Comparison of ENCODE assay signal across 1 cellular context in genomic region chr9:20618361-20618799, GRCh38.
TF ChIP-seq lines count a peak whose summit lies in the region.

No MANE protein-coding gene starts in this region.

TF ChIP-seq in GM12878, 131 proteins besides CTCF, POLR2A, EP300 and RAD21 (continued from another document):
- no peak for TF ChIP-seq REST (IDR thresholded peaks at IDR 0.05; ENCODE audit: low read depth, low read length)
- TF ChIP-seq, protein P1, sequence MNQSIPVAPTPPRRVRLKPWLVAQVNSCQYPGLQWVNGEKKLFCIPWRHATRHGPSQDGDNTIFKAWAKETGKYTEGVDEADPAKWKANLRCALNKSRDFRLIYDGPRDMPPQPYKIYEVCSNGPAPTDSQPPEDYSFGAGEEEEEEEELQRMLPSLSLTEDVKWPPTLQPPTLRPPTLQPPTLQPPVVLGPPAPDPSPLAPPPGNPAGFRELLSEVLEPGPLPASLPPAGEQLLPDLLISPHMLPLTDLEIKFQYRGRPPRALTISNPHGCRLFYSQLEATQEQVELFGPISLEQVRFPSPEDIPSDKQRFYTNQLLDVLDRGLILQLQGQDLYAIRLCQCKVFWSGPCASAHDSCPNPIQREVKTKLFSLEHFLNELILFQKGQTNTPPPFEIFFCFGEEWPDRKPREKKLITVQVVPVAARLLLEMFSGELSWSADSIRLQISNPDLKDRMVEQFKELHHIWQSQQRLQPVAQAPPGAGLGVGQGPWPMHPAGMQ (IDR thresholded peaks at IDR 0.05; ENCODE audit: borderline replicate concordance): no peak
- TF ChIP-seq, protein P2, sequence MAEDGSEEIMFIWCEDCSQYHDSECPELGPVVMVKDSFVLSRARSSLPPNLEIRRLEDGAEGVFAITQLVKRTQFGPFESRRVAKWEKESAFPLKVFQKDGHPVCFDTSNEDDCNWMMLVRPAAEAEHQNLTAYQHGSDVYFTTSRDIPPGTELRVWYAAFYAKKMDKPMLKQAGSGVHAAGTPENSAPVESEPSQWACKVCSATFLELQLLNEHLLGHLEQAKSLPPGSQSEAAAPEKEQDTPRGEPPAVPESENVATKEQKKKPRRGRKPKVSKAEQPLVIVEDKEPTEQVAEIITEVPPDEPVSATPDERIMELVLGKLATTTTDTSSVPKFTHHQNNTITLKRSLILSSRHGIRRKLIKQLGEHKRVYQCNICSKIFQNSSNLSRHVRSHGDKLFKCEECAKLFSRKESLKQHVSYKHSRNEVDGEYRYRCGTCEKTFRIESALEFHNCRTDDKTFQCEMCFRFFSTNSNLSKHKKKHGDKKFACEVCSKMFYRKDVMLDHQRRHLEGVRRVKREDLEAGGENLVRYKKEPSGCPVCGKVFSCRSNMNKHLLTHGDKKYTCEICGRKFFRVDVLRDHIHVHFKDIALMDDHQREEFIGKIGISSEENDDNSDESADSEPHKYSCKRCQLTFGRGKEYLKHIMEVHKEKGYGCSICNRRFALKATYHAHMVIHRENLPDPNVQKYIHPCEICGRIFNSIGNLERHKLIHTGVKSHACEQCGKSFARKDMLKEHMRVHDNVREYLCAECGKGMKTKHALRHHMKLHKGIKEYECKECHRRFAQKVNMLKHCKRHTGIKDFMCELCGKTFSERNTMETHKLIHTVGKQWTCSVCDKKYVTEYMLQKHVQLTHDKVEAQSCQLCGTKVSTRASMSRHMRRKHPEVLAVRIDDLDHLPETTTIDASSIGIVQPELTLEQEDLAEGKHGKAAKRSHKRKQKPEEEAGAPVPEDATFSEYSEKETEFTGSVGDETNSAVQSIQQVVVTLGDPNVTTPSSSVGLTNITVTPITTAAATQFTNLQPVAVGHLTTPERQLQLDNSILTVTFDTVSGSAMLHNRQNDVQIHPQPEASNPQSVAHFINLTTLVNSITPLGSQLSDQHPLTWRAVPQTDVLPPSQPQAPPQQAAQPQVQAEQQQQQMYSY (CRISPR knock-in tag; IDR thresholded peaks at IDR 0.05): no peak
- no peak for TF ChIP-seq MYC (IDR thresholded peaks at IDR 0.05; ENCODE audit: insufficient read depth, insufficient read length, insufficient replicate concordance, low read length, severe bottlenecking)
- no peak for TF ChIP-seq EZH2 (IDR thresholded peaks at IDR 0.05; ENCODE audit: borderline replicate concordance, control insufficient read depth, low read depth, low read length)
- no peak for TF ChIP-seq SUPT20H (IDR thresholded peaks at IDR 0.05; ENCODE audit: borderline replicate concordance, control insufficient read depth, low read depth, low read length)
- no peak for TF ChIP-seq GATAD2B (conservative IDR thresholded peaks at IDR 0.05; ENCODE audit: low read depth)
- TF ChIP-seq, protein P3, sequence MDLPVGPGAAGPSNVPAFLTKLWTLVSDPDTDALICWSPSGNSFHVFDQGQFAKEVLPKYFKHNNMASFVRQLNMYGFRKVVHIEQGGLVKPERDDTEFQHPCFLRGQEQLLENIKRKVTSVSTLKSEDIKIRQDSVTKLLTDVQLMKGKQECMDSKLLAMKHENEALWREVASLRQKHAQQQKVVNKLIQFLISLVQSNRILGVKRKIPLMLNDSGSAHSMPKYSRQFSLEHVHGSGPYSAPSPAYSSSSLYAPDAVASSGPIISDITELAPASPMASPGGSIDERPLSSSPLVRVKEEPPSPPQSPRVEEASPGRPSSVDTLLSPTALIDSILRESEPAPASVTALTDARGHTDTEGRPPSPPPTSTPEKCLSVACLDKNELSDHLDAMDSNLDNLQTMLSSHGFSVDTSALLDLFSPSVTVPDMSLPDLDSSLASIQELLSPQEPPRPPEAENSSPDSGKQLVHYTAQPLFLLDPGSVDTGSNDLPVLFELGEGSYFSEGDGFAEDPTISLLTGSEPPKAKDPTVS (IDR thresholded peaks at IDR 0.05; ENCODE audit: low read depth, low read length): no peak
- no peak for TF ChIP-seq MLLT1 (IDR thresholded peaks at IDR 0.05)
- no peak for TF ChIP-seq HCFC1 (IDR thresholded peaks at IDR 0.05; ENCODE audit: low read length)
- no peak for TF ChIP-seq ZBTB40 (IDR thresholded peaks at IDR 0.05; ENCODE audit: borderline replicate concordance)
- TF ChIP-seq IRF4 (IDR thresholded peaks at IDR 0.05; ENCODE audit: low read depth, low read length): no peak
- no peak for TF ChIP-seq IKZF2 (IDR thresholded peaks at IDR 0.05)
TF ChIP-seq in GM12878: peak in this region for 0.
